Comparison of ENCODE assay signal across 1 cellular context in genomic region chr1:183915634-183916510, GRCh38.
A peak's percentile ranks its signal among the peaks of the same experiment; 100 is the strongest.
TF ChIP-seq lines count a peak whose summit lies in the region.

No MANE protein-coding gene starts in this region.

TF ChIP-seq in GM12878, 131 proteins besides CTCF, POLR2A, EP300 and RAD21 (continued from another document):
- TF ChIP-seq CHD4 (IDR thresholded peaks at IDR 0.05), result no peak
- TF ChIP-seq POLR2AphosphoS5 (IDR thresholded peaks at IDR 0.05; ENCODE audit: low read length), result no peak
- TF ChIP-seq YY1 (IDR thresholded peaks at IDR 0.05; ENCODE audit: low read depth, low read length), result peak; percentile 68
- TF ChIP-seq SP1 (IDR thresholded peaks at IDR 0.05; ENCODE audit: low read depth, low read length), result no peak
- TF ChIP-seq CREM (IDR thresholded peaks at IDR 0.05; ENCODE audit: low read depth), result no peak
- no peak for TF ChIP-seq CEBPB (IDR thresholded peaks at IDR 0.05; ENCODE audit: borderline replicate concordance in 1 of 2, low read depth in 2 of 2, low read length in 2 of 2)
- TF ChIP-seq DPF2 (IDR thresholded peaks at IDR 0.05), result no peak
- TF ChIP-seq, protein P1, sequence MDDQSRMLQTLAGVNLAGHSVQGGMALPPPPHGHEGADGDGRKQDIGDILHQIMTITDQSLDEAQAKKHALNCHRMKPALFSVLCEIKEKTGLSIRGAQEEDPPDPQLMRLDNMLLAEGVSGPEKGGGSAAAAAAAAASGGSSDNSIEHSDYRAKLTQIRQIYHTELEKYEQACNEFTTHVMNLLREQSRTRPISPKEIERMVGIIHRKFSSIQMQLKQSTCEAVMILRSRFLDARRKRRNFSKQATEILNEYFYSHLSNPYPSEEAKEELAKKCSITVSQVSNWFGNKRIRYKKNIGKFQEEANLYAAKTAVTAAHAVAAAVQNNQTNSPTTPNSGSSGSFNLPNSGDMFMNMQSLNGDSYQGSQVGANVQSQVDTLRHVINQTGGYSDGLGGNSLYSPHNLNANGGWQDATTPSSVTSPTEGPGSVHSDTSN (IDR thresholded peaks at IDR 0.05; ENCODE audit: insufficient replicate concordance, low read depth, low read length), result no peak
- no peak for TF ChIP-seq EGR1 (IDR thresholded peaks at IDR 0.05; ENCODE audit: borderline replicate concordance in 1 of 2, low read depth in 2 of 2, low read length in 2 of 2)
- peak; percentile 19; the same call in 1 of the 2 replicates for TF ChIP-seq USF2 (IDR thresholded peaks at IDR 0.05; ENCODE audit: borderline replicate concordance, low read depth, low read length)
- TF ChIP-seq ATF7 (IDR thresholded peaks at IDR 0.05; ENCODE audit: low read depth), result no peak; the same call in 1 of the 2 replicates
- TF ChIP-seq PAX8 (IDR thresholded peaks at IDR 0.05), result no peak
- TF ChIP-seq, protein P2, sequence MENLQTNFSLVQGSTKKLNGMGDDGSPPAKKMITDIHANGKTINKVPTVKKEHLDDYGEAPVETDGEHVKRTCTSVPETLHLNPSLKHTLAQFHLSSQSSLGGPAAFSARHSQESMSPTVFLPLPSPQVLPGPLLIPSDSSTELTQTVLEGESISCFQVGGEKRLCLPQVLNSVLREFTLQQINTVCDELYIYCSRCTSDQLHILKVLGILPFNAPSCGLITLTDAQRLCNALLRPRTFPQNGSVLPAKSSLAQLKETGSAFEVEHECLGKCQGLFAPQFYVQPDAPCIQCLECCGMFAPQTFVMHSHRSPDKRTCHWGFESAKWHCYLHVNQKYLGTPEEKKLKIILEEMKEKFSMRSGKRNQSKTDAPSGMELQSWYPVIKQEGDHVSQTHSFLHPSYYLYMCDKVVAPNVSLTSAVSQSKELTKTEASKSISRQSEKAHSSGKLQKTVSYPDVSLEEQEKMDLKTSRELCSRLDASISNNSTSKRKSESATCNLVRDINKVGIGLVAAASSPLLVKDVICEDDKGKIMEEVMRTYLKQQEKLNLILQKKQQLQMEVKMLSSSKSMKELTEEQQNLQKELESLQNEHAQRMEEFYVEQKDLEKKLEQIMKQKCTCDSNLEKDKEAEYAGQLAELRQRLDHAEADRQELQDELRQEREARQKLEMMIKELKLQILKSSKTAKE (IDR thresholded peaks at IDR 0.05; ENCODE audit: low read depth, poor library complexity, severe bottlenecking), result peak; percentile 37
- no peak for TF ChIP-seq CHD2 (IDR thresholded peaks at IDR 0.05; ENCODE audit: borderline replicate concordance, low read depth, low read length)
- no peak for TF ChIP-seq SREBF2 (IDR thresholded peaks at IDR 0.05; ENCODE audit: low read length)
- TF ChIP-seq GATAD2B (conservative IDR thresholded peaks at IDR 0.05; ENCODE audit: low read depth), result no peak
